ENCODE assay signal across 10 cellular contexts in the genomic region with DNA sequence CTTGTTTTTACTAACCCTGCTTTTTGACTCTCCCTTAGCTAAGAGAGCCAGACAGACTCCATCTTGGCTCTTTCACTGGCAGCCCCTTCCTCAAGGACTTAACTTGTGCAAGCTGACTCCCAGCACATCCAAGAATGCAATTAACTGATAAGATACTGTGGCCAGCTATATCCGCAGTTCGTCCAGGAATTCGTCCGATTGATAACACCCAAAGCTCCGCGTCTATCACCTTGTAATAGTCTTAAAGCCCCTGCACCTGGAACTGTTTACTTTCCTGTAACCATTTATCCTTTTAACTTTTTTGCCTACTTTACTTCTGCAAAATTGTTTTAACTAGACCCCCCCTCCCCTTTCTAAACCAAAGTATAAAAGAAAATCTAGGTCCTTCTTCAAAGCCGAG. TPM values are rescaled to one million over a fixed set of nuclear protein-coding genes. Genes with fewer than 3 reads are reported as not detected.
"Had no signal": no experiment of that assay in that cellular context is flagged by ENCODE, and none has a peak within 500 bp of the region (broad histone marks: within the 10 kb centered on the region; RNA-seq: fewer than 3 reads in every experiment).

No MANE protein-coding gene starts in this region.

RNA-seq across cellular contexts. Expression of gene WDR72, which starts 50.8 kb away (rescaled TPM):
- total RNA-seq: activated naive CD4-positive, alpha-beta T cell treated with anti-CD3 and anti-CD28 coated beads for 36 hours; activated naive CD4-positive, alpha-beta T cell treated with anti-CD3 and anti-CD28 coated beads, Interleukin-2, amount 50 U/mL, for 72 hours; activated naive CD8-positive, alpha-beta T cell treated with anti-CD3 and anti-CD28 coated beads for 36 hours; activated naive CD8-positive, alpha-beta T cell treated with anti-CD3 and anti-CD28 coated beads, Interleukin-2, amount 10 ng/mL, durations not matched to agents 7 days and 5 days; activated T-cell treated with anti-CD3 and anti-CD28 coated beads, Interleukin-2, amount 50 U/mL, for 72 hours; activated T-helper 1 cell treated with anti-CD3 and anti-CD28 coated beads, Interleukin-12 subunit alpha, Interleukin-12 subunit beta, Interleukin-2, Interleukin-4 antibody, amounts not matched to agents 30 ng/mL and 10 ng/mL and 1 ng/mL, durations not matched to agents 14 hours and 24 hours and 36 hours; activated T-helper 2 cell treated with anti-CD3 and anti-CD28 coated beads, Interferon-gamma antibody, Interleukin-2, Interleukin-4, amounts not matched to agents 10 μg/mL and 5 μg/mL and 100 μg/mL, durations not matched to agents 14 hours and 24 hours and 36 hours; ascending aorta; cardiac septum had no signal
- polyA plus RNA-seq: aorta had no signal
